15 cellular contexts compared by ENCODE assay signal in the genomic region with DNA sequence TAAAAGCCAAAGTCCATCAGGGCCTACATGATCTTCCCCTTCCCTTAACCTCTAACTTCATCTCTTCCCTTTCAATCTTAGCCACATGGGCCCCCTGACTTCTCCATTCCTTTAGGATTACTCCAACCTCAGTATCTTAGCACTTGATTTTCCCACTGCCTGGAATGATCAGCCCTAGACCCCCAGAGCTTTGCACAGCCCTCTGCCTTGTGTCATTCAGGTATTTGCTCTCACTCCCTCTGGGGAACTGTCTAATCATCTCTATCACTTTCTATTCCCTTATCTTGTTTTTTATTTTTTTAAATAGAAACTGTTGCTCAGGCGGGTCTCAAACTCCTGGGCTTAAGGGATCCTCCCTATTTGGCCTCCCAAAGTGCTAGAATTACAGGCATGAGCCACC. TPM values are rescaled to one million over a fixed set of nuclear protein-coding genes. Genes with fewer than 3 reads are reported as not detected.
DNase-seq lines count a peak whose midpoint lies in the region; ATAC-seq and TF ChIP-seq lines count a peak whose summit lies in the region.
"Had no signal": no experiment of that assay in that cellular context is flagged by ENCODE, and none has a peak within 500 bp of the region (broad histone marks: within the 10 kb centered on the region; RNA-seq: fewer than 3 reads in every experiment).

No MANE protein-coding gene starts in this region.

- peaks cover 0 to 10% of the 10 kb centered on the region in 2 donors for H3K9me3 Mint-ChIP-seq in activated T-cell treated with anti-CD3 and anti-CD28 coated beads, Interleukin-2, amount 50 U/mL, for 72 hours
- peaks cover 21% of the 10 kb centered on the region for H3K9me3 Mint-ChIP-seq in activated T-cell treated with anti-CD3 and anti-CD28 coated beads, Interleukin-2, amount 50 U/mL, for 4 hours
- peaks cover 8% of the 10 kb centered on the region for H3K9me3 Mint-ChIP-seq in central memory CD8-positive, alpha-beta T cell
- peaks cover 18% of the 10 kb centered on the region for H3K9me3 Mint-ChIP-seq in progenitor cell of endocrine pancreas (ENCODE audit: low read depth)

- peaks cover 12% of the 10 kb centered on the region; the same call in 1 of the 2 replicates for H3K9me3 ChIP-seq in OCI-LY3 (ENCODE audit: insufficient read depth, low read length)

- DNase-seq in activated T-cell treated with anti-CD3 and anti-CD28 coated beads, Interleukin-2, amount 50 U/mL, for 72 hours = no peak
- DNase-seq in activated T-cell treated with anti-CD3 and anti-CD28 coated beads, Interleukin-2, amount 50 U/mL, for 4 hours = no peak
- no peak for DNase-seq in central memory CD8-positive, alpha-beta T cell (ENCODE audit: low spot score in 2 of 2)
- no peak for DNase-seq in progenitor cell of endocrine pancreas (ENCODE audit: low spot score, unreplicated experiment)
- no peak for DNase-seq in coronary artery (ENCODE audit: low spot score)
- DNase-seq: GM23248; NCI-H1105; NCI-H446 treated with DMSO at 0.1 percent for 48 hours; stimulated activated CD4-positive, alpha-beta T cell treated with anti-CD3 and anti-CD28 coated beads, Interleukin-4, amount 100 ng/mL, for 1 hour; stimulated activated naive CD4-positive, alpha-beta T cell; T1000 had no signal

- peaks cover 32 to 48% of the 10 kb centered on the region in 2 donors for H3K36me3 Mint-ChIP-seq in activated T-cell treated with anti-CD3 and anti-CD28 coated beads, Interleukin-2, amount 50 U/mL, for 72 hours (ENCODE audit: insufficient read depth in 2 of 2)
- peaks cover 72% of the 10 kb centered on the region for H3K36me3 Mint-ChIP-seq in activated T-cell treated with anti-CD3 and anti-CD28 coated beads, Interleukin-2, amount 50 U/mL, for 4 hours (ENCODE audit: insufficient read depth)
- peaks cover 41% of the 10 kb centered on the region for H3K36me3 Mint-ChIP-seq in central memory CD8-positive, alpha-beta T cell (ENCODE audit: insufficient read depth)
- peaks cover 68% of the 10 kb centered on the region for H3K36me3 Mint-ChIP-seq in progenitor cell of endocrine pancreas (ENCODE audit: insufficient read depth)

- peaks cover 67% of the 10 kb centered on the region for H4K20me1 ChIP-seq in OCI-LY3 (ENCODE audit: insufficient read depth, low read length)

- H3K27ac Mint-ChIP-seq in activated T-cell treated with anti-CD3 and anti-CD28 coated beads, Interleukin-2, amount 50 U/mL, for 72 hours = peak overlapping the region; percentile 25
- peak overlapping the region; percentile 50 for H3K27ac Mint-ChIP-seq in central memory CD8-positive, alpha-beta T cell (ENCODE audit: low read depth)
- H3K27ac Mint-ChIP-seq in progenitor cell of endocrine pancreas = peak overlapping the region; percentile 91

- no peaks in the 10 kb centered on the region for H3K27me3 Mint-ChIP-seq in activated T-cell treated with anti-CD3 and anti-CD28 coated beads, Interleukin-2, amount 50 U/mL, for 72 hours (ENCODE audit: low read depth)
- no peaks in the 10 kb centered on the region for H3K27me3 Mint-ChIP-seq in activated T-cell treated with anti-CD3 and anti-CD28 coated beads, Interleukin-2, amount 50 U/mL, for 4 hours (ENCODE audit: low read depth)
- H3K27me3 Mint-ChIP-seq in central memory CD8-positive, alpha-beta T cell = no peaks in the 10 kb centered on the region
- H3K27me3 Mint-ChIP-seq in progenitor cell of endocrine pancreas = no peaks in the 10 kb centered on the region

- H2AFZ ChIP-seq in OCI-LY3 (ENCODE audit: low read depth, low read length) = no peak overlapping the region
- H2AFZ ChIP-seq: GM23248 had no signal

- no peak overlapping the region for H3K4me2 ChIP-seq in OCI-LY3 (ENCODE audit: low read length)

- peaks cover 32% of the 10 kb centered on the region for H3K79me2 ChIP-seq in OCI-LY3 (ENCODE audit: low read length)

- peaks cover 21% of the 10 kb centered on the region for H3K4me1 Mint-ChIP-seq in activated T-cell treated with anti-CD3 and anti-CD28 coated beads, Interleukin-2, amount 50 U/mL, for 72 hours (ENCODE audit: low read depth)
- H3K4me1 Mint-ChIP-seq in activated T-cell treated with anti-CD3 and anti-CD28 coated beads, Interleukin-2, amount 50 U/mL, for 4 hours (ENCODE audit: low read depth) = peaks cover 17% of the 10 kb centered on the region
- peaks cover 15% of the 10 kb centered on the region for H3K4me1 Mint-ChIP-seq in central memory CD8-positive, alpha-beta T cell
- peaks cover 23% of the 10 kb centered on the region for H3K4me1 Mint-ChIP-seq in progenitor cell of endocrine pancreas (ENCODE audit: low read depth)

- peak in 1 of 2 donors; percentile 8 for ATAC-seq in activated T-cell treated with anti-CD3 and anti-CD28 coated beads, Interleukin-2, amount 50 U/mL, for 72 hours (replicated peaks in 1 of 2)
- no peak for ATAC-seq in activated T-cell treated with anti-CD3 and anti-CD28 coated beads, Interleukin-2, amount 50 U/mL, for 4 hours
- no peak for ATAC-seq in central memory CD8-positive, alpha-beta T cell (replicated peaks; ENCODE audit: extremely low read depth, poor library complexity, severe bottlenecking)
- ATAC-seq in GM18858 (IDR thresholded peaks at IDR 0.05; ENCODE audit: unreplicated experiment) = no peak
- no peak for ATAC-seq in HG03521 (IDR thresholded peaks at IDR 0.05; ENCODE audit: unreplicated experiment)

- peaks cover 35% of the 10 kb centered on the region for H3K4me1 ChIP-seq in OCI-LY3 (ENCODE audit: low read length)
- H3K4me1 ChIP-seq: ascending aorta had no signal

- H3K27ac ChIP-seq in OCI-LY3 (ENCODE audit: low read length) (peak overlapping the region; percentile 50), coronary artery (no peak overlapping the region)
- H3K27ac ChIP-seq: ascending aorta, GM23248 had no signal

- H3K4me3 Mint-ChIP-seq in activated T-cell treated with anti-CD3 and anti-CD28 coated beads, Interleukin-2, amount 50 U/mL, for 72 hours = no peak overlapping the region
- no peak overlapping the region for H3K4me3 Mint-ChIP-seq in activated T-cell treated with anti-CD3 and anti-CD28 coated beads, Interleukin-2, amount 50 U/mL, for 4 hours
- H3K4me3 Mint-ChIP-seq in central memory CD8-positive, alpha-beta T cell = no peak overlapping the region
- no peak overlapping the region for H3K4me3 Mint-ChIP-seq in progenitor cell of endocrine pancreas (ENCODE audit: low read depth)

- no peak for TF ChIP-seq CTCF in OCI-LY3 (IDR thresholded peaks at IDR 0.05; ENCODE audit: low read depth, low read length)
- no peak for TF ChIP-seq CTCF in progenitor cell of endocrine pancreas (IDR thresholded peaks at IDR 0.05; ENCODE audit: unreplicated experiment)
- no peak for TF ChIP-seq CTCF in coronary artery (IDR thresholded peaks at IDR 0.05)

- no peak overlapping the region for H3K9ac ChIP-seq in OCI-LY3 (ENCODE audit: low read length)
- H3K9ac ChIP-seq: GM23248 had no signal

- H3K4me3 ChIP-seq in OCI-LY3 (ENCODE audit: low read length) (no peak overlapping the region), coronary artery (no peak overlapping the region)
- H3K4me3 ChIP-seq: ascending aorta, GM23248 had no signal

- no peaks in the 10 kb centered on the region for H3K27me3 ChIP-seq in OCI-LY3 (ENCODE audit: low read depth, low read length)
- H3K27me3 ChIP-seq: ascending aorta had no signal

- H3K36me3 ChIP-seq in OCI-LY3 (replicated peaks; ENCODE audit: low read depth, low read length) = peaks cover 75% of the 10 kb centered on the region

RNA-seq across cellular contexts. Expression of a gene that starts 13.3 kb away (rescaled TPM):
- 10 to 100 TPM; 37.8 to 48.8 TPM for total RNA-seq in activated T-cell treated with anti-CD3 and anti-CD28 coated beads, Interleukin-2, amount 50 U/mL, for 72 hours
- 10 to 100 TPM; 52.5 to 69.2 (median 56.4) TPM for total RNA-seq in activated T-cell treated with anti-CD3 and anti-CD28 coated beads, Interleukin-2, amount 50 U/mL, for 4 hours
- total RNA-seq in progenitor cell of endocrine pancreas = 10.0 and 10.7 TPM in 2 replicates

Comparison
In these comparisons a context has a peak if more than half of its experiments do, and no peak if none do; other contexts are left out.
1. H3K27ac Mint-ChIP-seq: peak in every context shown above with its lines; median percentile 91 in progenitor cell of endocrine pancreas; 50 in central memory CD8-positive, alpha-beta T cell; 25 in activated T-cell treated with anti-CD3 and anti-CD28 coated beads, Interleukin-2, amount 50 U/mL, for 72 hours.